19 cellular contexts compared by ENCODE assay signal in genomic region chr14:75456069-75457023, GRCh38. TPM values are rescaled to one million over a fixed set of nuclear protein-coding genes. Genes with fewer than 3 reads are reported as not detected.
A peak's percentile ranks its signal among the peaks of the same experiment; 100 is the strongest.
DNase-seq lines count a peak whose midpoint lies in the region; ATAC-seq and TF ChIP-seq lines count a peak whose summit lies in the region.
"Had no signal": no experiment of that assay in that cellular context is flagged by ENCODE, and none has a peak within 500 bp of the region (broad histone marks: within the 10 kb centered on the region; RNA-seq: fewer than 3 reads in every experiment).

No MANE protein-coding gene starts in this region.

- no peak overlapping the region for H3K4me3 Mint-ChIP-seq in activated naive CD8-positive, alpha-beta T cell treated with anti-CD3 and anti-CD28 coated beads, Interleukin-2, amount 10 ng/mL, durations not matched to agents 7 days and 5 days
- no peak overlapping the region for H3K4me3 Mint-ChIP-seq in activated naive CD8-positive, alpha-beta T cell treated with anti-CD3 and anti-CD28 coated beads, Interleukin-2, amount 50 U/mL, for 24 hours
- H3K4me3 Mint-ChIP-seq in nephron progenitor cell: peak overlapping the region; percentile 17
- H3K4me3 Mint-ChIP-seq in stimulated activated memory B cell treated with anti-CD40 and anti-IgM and Interleukin-4, amounts not matched to agents 10 μg/mL and 1 μg/mL and 100 μg/mL, for 72 hours: no peak overlapping the region
- H3K4me3 Mint-ChIP-seq: activated CD4-positive, alpha-beta memory T cell treated with anti-CD3 and anti-CD28 coated beads, Interleukin-2, amount 10 ng/mL, durations not matched to agents 7 days and 5 days; activated T-helper 17 cell treated with anti-CD3 and anti-CD28 coated beads, Interleukin-2, amount 50 U/mL, for 72 hours; CD4-positive, alpha-beta T cell; natural killer cell treated with Interleukin-12 subunit alpha and Interleukin-12 subunit beta and Interleukin-15 and Interleukin-18, amount 100 ng/mL, for 72 hours had no signal

- DNase-seq in activated naive CD8-positive, alpha-beta T cell treated with anti-CD3 and anti-CD28 coated beads, Interleukin-2, amount 10 ng/mL, durations not matched to agents 7 days and 5 days: no peak
- no peak for DNase-seq in activated naive CD8-positive, alpha-beta T cell treated with anti-CD3 and anti-CD28 coated beads, Interleukin-2, amount 50 U/mL, for 24 hours
- DNase-seq in body of pancreas (no peak), nephron progenitor cell (no peak), tibial artery (no peak), activated gamma-delta T cell (lab: John Stamatoyannopoulos, UW) (no peak)
- DNase-seq: activated CD4-positive, alpha-beta memory T cell treated with anti-CD3 and anti-CD28 coated beads, Interleukin-2, amount 10 ng/mL, durations not matched to agents 7 days and 5 days; anterior cingulate cortex; CD4-positive, alpha-beta T cell; esophagus squamous epithelium; HCEC 1CT; NCI-H146; NCI-H226 had no signal

- H3K36me3 ChIP-seq in body of pancreas (replicated peaks in 1 of 2; ENCODE audit: insufficient read depth in 1 of 2, low read depth in 2 of 2): no peaks in the 10 kb centered on the region
- peaks cover 0 to 1% (median under 1%) of the 10 kb centered on the region in 3 donors for H3K36me3 ChIP-seq in tibial artery

- TF ChIP-seq CTCF in body of pancreas (IDR thresholded peaks at IDR 0.05) (no peak), nephron progenitor cell (IDR thresholded peaks at IDR 0.05) (no peak), tibial artery (IDR thresholded peaks at IDR 0.05) (no peak)

- peaks cover 13% of the 10 kb centered on the region for H3K4me1 Mint-ChIP-seq in activated naive CD8-positive, alpha-beta T cell treated with anti-CD3 and anti-CD28 coated beads, Interleukin-2, amount 10 ng/mL, durations not matched to agents 7 days and 5 days
- H3K4me1 Mint-ChIP-seq in activated naive CD8-positive, alpha-beta T cell treated with anti-CD3 and anti-CD28 coated beads, Interleukin-2, amount 50 U/mL, for 24 hours: peaks cover 2% of the 10 kb centered on the region
- H3K4me1 Mint-ChIP-seq in nephron progenitor cell: peaks cover 90% of the 10 kb centered on the region
- peaks cover 24% of the 10 kb centered on the region for H3K4me1 Mint-ChIP-seq in stimulated activated memory B cell treated with anti-CD40 and anti-IgM and Interleukin-4, amounts not matched to agents 10 μg/mL and 1 μg/mL and 100 μg/mL, for 72 hours

- intact Hi-C loops in body of pancreas (cut with DNase I) (no loop called here), tibial artery (cut with DNase I; ENCODE audit: low total_unique reads) (no loop called here)

- H3K4me3 ChIP-seq in body of pancreas (no peak overlapping the region), tibial artery (no peak overlapping the region)
- H3K4me3 ChIP-seq: esophagus squamous epithelium, left lung had no signal

- no peaks in the 10 kb centered on the region for H3K9me3 ChIP-seq in body of pancreas
- H3K9me3 ChIP-seq in tibial artery: no peaks in the 10 kb centered on the region
- H3K9me3 ChIP-seq: esophagus squamous epithelium, left lung had no signal

- peak overlapping the region; percentile 44 for H3K27ac Mint-ChIP-seq in activated naive CD8-positive, alpha-beta T cell treated with anti-CD3 and anti-CD28 coated beads, Interleukin-2, amount 10 ng/mL, durations not matched to agents 7 days and 5 days
- H3K27ac Mint-ChIP-seq in activated naive CD8-positive, alpha-beta T cell treated with anti-CD3 and anti-CD28 coated beads, Interleukin-2, amount 50 U/mL, for 24 hours: no peak overlapping the region
- peak overlapping the region; percentile 75 for H3K27ac Mint-ChIP-seq in nephron progenitor cell
- peak overlapping the region; percentile 30 for H3K27ac Mint-ChIP-seq in stimulated activated memory B cell treated with anti-CD40 and anti-IgM and Interleukin-4, amounts not matched to agents 10 μg/mL and 1 μg/mL and 100 μg/mL, for 72 hours
- H3K27ac Mint-ChIP-seq: activated CD4-positive, alpha-beta memory T cell treated with anti-CD3 and anti-CD28 coated beads, Interleukin-2, amount 10 ng/mL, durations not matched to agents 7 days and 5 days; activated T-helper 17 cell treated with anti-CD3 and anti-CD28 coated beads, Interleukin-2, amount 50 U/mL, for 72 hours; CD4-positive, alpha-beta T cell; natural killer cell treated with Interleukin-12 subunit alpha and Interleukin-12 subunit beta and Interleukin-15 and Interleukin-18, amount 100 ng/mL, for 72 hours had no signal

- H3K27me3 ChIP-seq in body of pancreas: no peaks in the 10 kb centered on the region
- H3K27me3 ChIP-seq in tibial artery: no peaks in the 10 kb centered on the region
- H3K27me3 ChIP-seq: esophagus squamous epithelium, left lung had no signal

- peaks cover 2% of the 10 kb centered on the region for H3K27me3 Mint-ChIP-seq in activated naive CD8-positive, alpha-beta T cell treated with anti-CD3 and anti-CD28 coated beads, Interleukin-2, amount 10 ng/mL, durations not matched to agents 7 days and 5 days
- H3K27me3 Mint-ChIP-seq in activated naive CD8-positive, alpha-beta T cell treated with anti-CD3 and anti-CD28 coated beads, Interleukin-2, amount 50 U/mL, for 24 hours: no peaks in the 10 kb centered on the region
- peaks cover 4% of the 10 kb centered on the region for H3K27me3 Mint-ChIP-seq in nephron progenitor cell (ENCODE audit: low read depth, poor library complexity)
- no peaks in the 10 kb centered on the region for H3K27me3 Mint-ChIP-seq in stimulated activated memory B cell treated with anti-CD40 and anti-IgM and Interleukin-4, amounts not matched to agents 10 μg/mL and 1 μg/mL and 100 μg/mL, for 72 hours
- H3K27me3 Mint-ChIP-seq: activated CD4-positive, alpha-beta memory T cell treated with anti-CD3 and anti-CD28 coated beads, Interleukin-2, amount 10 ng/mL, durations not matched to agents 7 days and 5 days; CD4-positive, alpha-beta T cell had no signal

- no peak for TF ChIP-seq POLR2A in body of pancreas (IDR thresholded peaks at IDR 0.05)

- H3K27ac ChIP-seq in body of pancreas (peak overlapping the region; percentile 44 to 96 (median 87)), tibial artery (no peak overlapping the region)
- H3K27ac ChIP-seq: KMS-11 had no signal

- ATAC-seq in activated naive CD8-positive, alpha-beta T cell treated with anti-CD3 and anti-CD28 coated beads, Interleukin-2, amount 10 ng/mL, durations not matched to agents 7 days and 5 days (ENCODE audit: low read depth): no peak
- no peak for ATAC-seq in activated naive CD8-positive, alpha-beta T cell treated with anti-CD3 and anti-CD28 coated beads, Interleukin-2, amount 50 U/mL, for 24 hours
- ATAC-seq in body of pancreas: no peak
- no peak for ATAC-seq in stimulated activated memory B cell treated with anti-CD40 and anti-IgM and Interleukin-4, amounts not matched to agents 10 μg/mL and 1 μg/mL and 100 μg/mL, for 72 hours
- no peak for ATAC-seq in HG02759 (IDR thresholded peaks at IDR 0.05; ENCODE audit: unreplicated experiment)
- ATAC-seq: activated T-helper 17 cell treated with anti-CD3 and anti-CD28 coated beads, Interleukin-2, amount 50 U/mL, for 72 hours; left lung; natural killer cell treated with Interleukin-12 subunit alpha and Interleukin-12 subunit beta and Interleukin-15 and Interleukin-18, amount 100 ng/mL, for 72 hours had no signal

- no peaks in the 10 kb centered on the region for H3K36me3 Mint-ChIP-seq in activated naive CD8-positive, alpha-beta T cell treated with anti-CD3 and anti-CD28 coated beads, Interleukin-2, amount 10 ng/mL, durations not matched to agents 7 days and 5 days
- H3K36me3 Mint-ChIP-seq in activated naive CD8-positive, alpha-beta T cell treated with anti-CD3 and anti-CD28 coated beads, Interleukin-2, amount 50 U/mL, for 24 hours (ENCODE audit: low read depth): no peaks in the 10 kb centered on the region
- peaks cover 19% of the 10 kb centered on the region for H3K36me3 Mint-ChIP-seq in nephron progenitor cell (ENCODE audit: low read depth)
- H3K36me3 Mint-ChIP-seq in stimulated activated memory B cell treated with anti-CD40 and anti-IgM and Interleukin-4, amounts not matched to agents 10 μg/mL and 1 μg/mL and 100 μg/mL, for 72 hours: peaks cover 27% of the 10 kb centered on the region
- H3K36me3 Mint-ChIP-seq: natural killer cell treated with Interleukin-12 subunit alpha and Interleukin-12 subunit beta and Interleukin-15 and Interleukin-18, amount 100 ng/mL, for 72 hours had no signal

- H3K9me3 Mint-ChIP-seq in activated naive CD8-positive, alpha-beta T cell treated with anti-CD3 and anti-CD28 coated beads, Interleukin-2, amount 10 ng/mL, durations not matched to agents 7 days and 5 days: no peaks in the 10 kb centered on the region
- H3K9me3 Mint-ChIP-seq in activated naive CD8-positive, alpha-beta T cell treated with anti-CD3 and anti-CD28 coated beads, Interleukin-2, amount 50 U/mL, for 24 hours: no peaks in the 10 kb centered on the region
- no peaks in the 10 kb centered on the region for H3K9me3 Mint-ChIP-seq in nephron progenitor cell
- no peaks in the 10 kb centered on the region for H3K9me3 Mint-ChIP-seq in stimulated activated memory B cell treated with anti-CD40 and anti-IgM and Interleukin-4, amounts not matched to agents 10 μg/mL and 1 μg/mL and 100 μg/mL, for 72 hours
- H3K9me3 Mint-ChIP-seq: activated CD4-positive, alpha-beta memory T cell treated with anti-CD3 and anti-CD28 coated beads, Interleukin-2, amount 10 ng/mL, durations not matched to agents 7 days and 5 days; activated T-helper 17 cell treated with anti-CD3 and anti-CD28 coated beads, Interleukin-2, amount 50 U/mL, for 72 hours; CD4-positive, alpha-beta T cell; natural killer cell treated with Interleukin-12 subunit alpha and Interleukin-12 subunit beta and Interleukin-15 and Interleukin-18, amount 100 ng/mL, for 72 hours had no signal

- H3K4me1 ChIP-seq in body of pancreas (peaks cover 93% of the 10 kb centered on the region), tibial artery (peaks cover 8 to 72% (median 61%) of the 10 kb centered on the region in 4 donors)

- WGBS in body of pancreas, 2 donors: 68 to 71% methylated on average over 12 to 16 of the region's 16 CpGs

- POLR2A ChIA-PET in activated naive CD8-positive, alpha-beta T cell treated with anti-CD3 and anti-CD28 coated beads, Interleukin-2, amount 10 ng/mL, durations not matched to agents 7 days and 5 days (lab: Charles Lee): no interaction called here

RNA-seq across cellular contexts. Expression of gene JDP2, which starts 28.5 kb away (rescaled TPM):
- total RNA-seq in activated naive CD8-positive, alpha-beta T cell treated with anti-CD3 and anti-CD28 coated beads, Interleukin-2, amount 10 ng/mL, durations not matched to agents 7 days and 5 days: 1 to 10 TPM; 1.6 to 3.0 TPM
- 10 to 100 TPM; 16.8 to 17.9 TPM for total RNA-seq in body of pancreas

Comparison
In these comparisons a context has a peak if more than half of its experiments do, and no peak if none do; other contexts are left out.
1. H3K27ac ChIP-seq: peak in body of pancreas (4 of 4); none in tibial artery (0 of 2).
2. RNA of gene JDP2, which starts 28.5 kb away (total RNA-seq): 16.8 to 17.9 TPM in body of pancreas; 1.6 to 3.0 TPM in activated naive CD8-positive, alpha-beta T cell treated with anti-CD3 and anti-CD28 coated beads, Interleukin-2, amount 10 ng/mL, durations not matched to agents 7 days and 5 days; every median in the first group is over 4 times any median in the second.